ENCODE assay signal across 21 cellular contexts in the genomic region with DNA sequence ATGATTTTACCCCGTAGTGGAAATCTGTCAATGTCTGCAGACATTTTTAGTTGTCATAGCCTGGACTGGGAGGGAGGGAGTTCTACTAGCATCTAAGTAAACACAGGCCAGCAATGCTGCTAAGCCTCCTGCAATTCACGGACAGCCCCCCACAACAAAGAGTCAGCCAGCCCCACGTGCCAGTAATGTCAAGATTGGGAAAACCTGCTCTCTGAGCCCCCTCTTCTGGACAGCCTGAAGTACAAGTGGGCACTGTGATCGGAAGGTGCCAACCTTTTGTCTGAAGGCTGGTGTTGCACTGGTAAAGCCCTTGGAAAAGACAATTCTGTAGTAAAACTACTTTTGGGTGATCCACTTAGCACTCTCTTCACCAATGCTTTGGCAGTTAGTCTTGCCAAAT.
DNase-seq lines count a peak whose midpoint lies in the region; ATAC-seq and TF ChIP-seq lines count a peak whose summit lies in the region.
"Had no signal": no experiment of that assay in that cellular context is flagged by ENCODE, and none has a peak within 500 bp of the region (broad histone marks: within the 10 kb centered on the region; RNA-seq: fewer than 3 reads in every experiment).

No MANE protein-coding gene starts in this region.

- POLR2A ChIA-PET in WTC11 (lab: Charles Lee), result no interaction called here

- no peak overlapping the region for H2BK20ac ChIP-seq in H9 (ENCODE audit: low read depth, low read length, poor library complexity, severe bottlenecking)

- H3K4me1 ChIP-seq in H9 (ENCODE audit: insufficient read depth, low read length) (no peaks in the 10 kb centered on the region), neural progenitor cell (no peaks in the 10 kb centered on the region)
- H3K4me1 ChIP-seq: BE2C had no signal

- H3K14ac ChIP-seq in H9 (ENCODE audit: insufficient read depth, low read length), result no peak overlapping the region

- WGBS in H9 (ENCODE audit: extremely low coverage, insufficient read length, low lambda C conversion rate), result no CpG with 5 or more reads among the region's 4 CpGs

- H4K8ac ChIP-seq in H9 (replicated peaks; ENCODE audit: insufficient read length, low read depth, low read length), result no peak overlapping the region

- H4K5ac ChIP-seq in H9 (ENCODE audit: insufficient read length, low read depth, low read length), result no peak overlapping the region

- H3F3A ChIP-seq in neural progenitor cell (ENCODE audit: low read depth), result no peaks in the 10 kb centered on the region

- H3T11ph ChIP-seq in H9 (ENCODE audit: low read length), result no peak overlapping the region

- H2BK5ac ChIP-seq in H9 (ENCODE audit: insufficient read length, low read length), result no peak overlapping the region

- H3K27ac ChIP-seq in H9 (ENCODE audit: insufficient read length, low read depth, low read length) (no peak overlapping the region), neural progenitor cell (no peak overlapping the region)
- H3K27ac ChIP-seq: 22Rv1 had no signal

- no peak overlapping the region for H3K4ac ChIP-seq in H9 (ENCODE audit: low read depth, low read length)

- CTCF ChIA-PET in WTC11 (lab: Charles Lee), result interaction anchor here (1.4 kb wide), 1 partner anchor 159 kb away, joined by 5 read pairs; no protein-coding TSS in a partner anchor

- no peak overlapping the region for H2BK15ac ChIP-seq in H9 (ENCODE audit: low read depth, low read length)

- H3K36me3 Mint-ChIP-seq in H9 (ENCODE audit: insufficient read depth in 1 of 3, low read depth in 3 of 3), result no peaks in the 10 kb centered on the region
- no peaks in the 10 kb centered on the region for H3K36me3 Mint-ChIP-seq in WTC11
- peaks cover 3% of the 10 kb centered on the region for H3K36me3 Mint-ChIP-seq in neural progenitor cell

- H2BK120ac ChIP-seq in H9 (ENCODE audit: low read depth, low read length, poor library complexity, severe bottlenecking), result no peak overlapping the region

- no peak overlapping the region for H3K9ac ChIP-seq in H9 (ENCODE audit: extremely low read depth, insufficient read length, low read length)
- H3K9ac ChIP-seq in neural progenitor cell, result no peak overlapping the region

- TF ChIP-seq CTCF in H9 (conservative IDR thresholded peaks at IDR 0.05) (peak; percentile 41; the same call in 2 of the 3 replicates), WTC11 (IDR thresholded peaks at IDR 0.05) (no peak), neural progenitor cell (IDR thresholded peaks at IDR 0.05) (peak; percentile 28)

- no peak overlapping the region for H4K91ac ChIP-seq in H9 (ENCODE audit: insufficient read length, low read depth, low read length)

- no peak overlapping the region for H2AK5ac ChIP-seq in H9 (ENCODE audit: insufficient read length, low read length)

- DNase-seq in NCI-H1092 treated with DMSO at 0.1 percent for 48 hours (lab: John Stamatoyannopoulos, UW), result peak; percentile 9
- DNase-seq in NCI-H1092 (lab: John Stamatoyannopoulos, UW), result no peak
- no peak for DNase-seq in H9
- no peak for DNase-seq in WTC11 (ENCODE audit: low spot score)
- peak; percentile 18 for DNase-seq in neural progenitor cell (ENCODE audit: low spot score)
- DNase-seq: ACHN, BE2C, Calu3, KBM-7, MG63, NCI-H1048, NCI-H1436, NCI-H187, NCI-H2081 treated with DMSO at 0.1 percent for 48 hours, NCI-H2171 treated with DMSO at 0.1 percent for 48 hours, NCI-H345, NCI-H510A treated with DMSO at 0.1 percent for 48 hours, T-helper 1 cell had no signal

- H3K4me2 ChIP-seq in H9 (ENCODE audit: insufficient read depth, insufficient read length, low read length) (no peak overlapping the region), neural progenitor cell (no peak overlapping the region)

- H3K23ac ChIP-seq in H9 (ENCODE audit: insufficient read length, low read depth, low read length), result no peak overlapping the region

- H3K27me3 Mint-ChIP-seq in H9 (ENCODE audit: low read depth) (no peaks in the 10 kb centered on the region), WTC11 (ENCODE audit: low read depth) (no peaks in the 10 kb centered on the region), neural progenitor cell (ENCODE audit: insufficient read depth, low read depth) (no peaks in the 10 kb centered on the region)

- H2AFZ ChIP-seq in H9 (ENCODE audit: low read length), result no peak overlapping the region
- H2AFZ ChIP-seq in neural progenitor cell (replicated peaks), result no peak overlapping the region

- no peaks in the 10 kb centered on the region for H3K36me3 ChIP-seq in neural progenitor cell
- H3K36me3 ChIP-seq: BE2C, MG63 had no signal

- no peaks in the 10 kb centered on the region for H4K20me1 ChIP-seq in H9 (ENCODE audit: control insufficient read depth, insufficient read depth, insufficient read length)
- no peaks in the 10 kb centered on the region for H4K20me1 ChIP-seq in neural progenitor cell (ENCODE audit: low read depth)

- H3K23me2 ChIP-seq in H9 (ENCODE audit: insufficient read length, low read depth, low read length, poor library complexity, severe bottlenecking), result no peaks in the 10 kb centered on the region

- no peak overlapping the region for H3K18ac ChIP-seq in H9 (ENCODE audit: insufficient read length, low read depth, low read length)

- ATAC-seq in WTC11 (peak; percentile 52), GM18520 (IDR thresholded peaks at IDR 0.05; ENCODE audit: unreplicated experiment) (no peak), HG03571 (IDR thresholded peaks at IDR 0.05; ENCODE audit: unreplicated experiment) (no peak)

- H3K79me2 ChIP-seq in H9 (ENCODE audit: insufficient read depth, low read length) (no peaks in the 10 kb centered on the region), neural progenitor cell (ENCODE audit: low read depth) (no peaks in the 10 kb centered on the region)

- H3K4me3 Mint-ChIP-seq in H9 (no peak overlapping the region), WTC11 (no peak overlapping the region), neural progenitor cell (no peak overlapping the region)

- H3K4me3 ChIP-seq in neural progenitor cell, result no peak overlapping the region
- H3K4me3 ChIP-seq: MG63 had no signal

- H3K9me3 ChIP-seq in H9 (ENCODE audit: control insufficient read depth, low read depth, low read length) (no peaks in the 10 kb centered on the region), neural progenitor cell (ENCODE audit: low read depth) (no peaks in the 10 kb centered on the region)
- H3K9me3 ChIP-seq: BE2C, MG63 had no signal

- H3K56ac ChIP-seq in H9 (ENCODE audit: insufficient read length, low read depth, low read length), result no peak overlapping the region

- H3K27ac Mint-ChIP-seq in H9 (no peak overlapping the region; a peak in 1 of 7 replicates), WTC11 (no peak overlapping the region), neural progenitor cell (no peak overlapping the region)

- H3K27me3 ChIP-seq in H9 (ENCODE audit: insufficient read depth, low read length) (no peaks in the 10 kb centered on the region), neural progenitor cell (no peaks in the 10 kb centered on the region)
- H3K27me3 ChIP-seq: BE2C, MG63 had no signal

- H3K9me3 Mint-ChIP-seq in H9, result no peaks in the 10 kb centered on the region
- no peaks in the 10 kb centered on the region for H3K9me3 Mint-ChIP-seq in WTC11
- H3K9me3 Mint-ChIP-seq in neural progenitor cell, result no peaks in the 10 kb centered on the region

- H3K4me1 Mint-ChIP-seq in H9 (no peaks in the 10 kb centered on the region), WTC11 (no peaks in the 10 kb centered on the region), neural progenitor cell (peaks cover 2% of the 10 kb centered on the region)

- no peaks in the 10 kb centered on the region for H3K79me1 ChIP-seq in H9 (ENCODE audit: insufficient read depth, low read depth, low read length, poor library complexity, severe bottlenecking)

- H2BK12ac ChIP-seq in H9 (ENCODE audit: insufficient read length, low read depth, low read length), result no peak overlapping the region

TF ChIP-seq in WTC11, 78 proteins besides CTCF, POLR2A, EP300 and RAD21 (continues in another document):
- TF ChIP-seq USF2 (CRISPR knock-in tag; IDR thresholded peaks at IDR 0.05) (no peak), IRF2 (CRISPR knock-in tag; IDR thresholded peaks at IDR 0.05; ENCODE audit: borderline replicate concordance, low read depth) (no peak), ZNF281 (CRISPR knock-in tag; IDR thresholded peaks at IDR 0.05) (no peak), JAZF1 (CRISPR knock-in tag; IDR thresholded peaks at IDR 0.05) (no peak), ESRRA (CRISPR knock-in tag; IDR thresholded peaks at IDR 0.05; ENCODE audit: borderline replicate concordance) (no peak), GABPB1 (CRISPR knock-in tag; IDR thresholded peaks at IDR 0.05) (no peak), ZNF232 (CRISPR knock-in tag; IDR thresholded peaks at IDR 0.05) (no peak), EMX1 (CRISPR knock-in tag; IDR thresholded peaks at IDR 0.05) (no peak), NR1H2 (CRISPR knock-in tag; IDR thresholded peaks at IDR 0.05) (no peak), NR3C1 (CRISPR knock-in tag; conservative IDR thresholded peaks at IDR 0.05; ENCODE audit: low read depth) (no peak)

Comparison
In these comparisons a context has a peak if more than half of its experiments do, and no peak if none do; other contexts are left out.
1. DNase-seq: peak in NCI-H1092 treated with DMSO at 0.1 percent for 48 hours (single experiment) and neural progenitor cell (single experiment); none in NCI-H1092 (single experiment), H9 (single experiment) and WTC11 (single experiment).